Comparison of ENCODE assay signal across 2 cellular contexts in the genomic region with DNA sequence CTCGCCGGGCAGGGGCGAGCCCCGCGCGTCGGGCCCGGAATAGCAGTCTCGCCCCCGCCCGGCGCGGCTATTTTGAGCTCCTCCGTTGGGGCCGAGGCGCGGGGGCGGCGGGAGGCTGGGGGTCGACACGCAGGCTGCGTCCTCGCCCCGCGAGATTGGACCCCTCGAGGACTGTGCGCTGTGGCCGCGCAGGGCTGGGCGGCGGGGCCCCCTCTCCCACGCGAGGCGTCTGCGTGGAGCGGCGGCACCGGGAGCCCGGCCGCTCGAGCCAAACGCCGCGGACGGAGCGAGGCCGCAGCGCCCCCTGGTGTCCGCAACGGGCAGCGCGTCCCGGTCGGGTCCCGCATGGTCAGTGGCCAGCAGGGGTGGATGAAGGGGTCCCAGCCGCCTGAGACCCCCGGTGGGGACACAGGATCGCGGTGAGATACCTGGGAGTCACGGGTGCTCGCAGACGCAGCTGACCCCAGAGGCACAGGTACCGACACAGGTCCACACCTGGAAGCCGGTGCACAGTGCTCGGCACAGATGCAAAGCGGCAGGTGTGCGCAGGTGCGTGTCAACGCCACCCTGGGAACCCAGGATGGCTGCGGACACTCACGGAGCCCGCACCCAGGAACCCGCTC.
TF ChIP-seq lines count a peak whose summit lies in the region.

No MANE protein-coding gene starts in this region.

TF ChIP-seq in A549, 52 proteins besides CTCF, POLR2A, EP300 and RAD21 (continued from another document and continues in another):
- no peak for TF ChIP-seq KDM1A (IDR thresholded peaks at IDR 0.05; ENCODE audit: low read depth)
- no peak for TF ChIP-seq POLR2AphosphoS2 (conservative IDR thresholded peaks at IDR 0.05; ENCODE audit: low read length)
- TF ChIP-seq, protein P1, sequence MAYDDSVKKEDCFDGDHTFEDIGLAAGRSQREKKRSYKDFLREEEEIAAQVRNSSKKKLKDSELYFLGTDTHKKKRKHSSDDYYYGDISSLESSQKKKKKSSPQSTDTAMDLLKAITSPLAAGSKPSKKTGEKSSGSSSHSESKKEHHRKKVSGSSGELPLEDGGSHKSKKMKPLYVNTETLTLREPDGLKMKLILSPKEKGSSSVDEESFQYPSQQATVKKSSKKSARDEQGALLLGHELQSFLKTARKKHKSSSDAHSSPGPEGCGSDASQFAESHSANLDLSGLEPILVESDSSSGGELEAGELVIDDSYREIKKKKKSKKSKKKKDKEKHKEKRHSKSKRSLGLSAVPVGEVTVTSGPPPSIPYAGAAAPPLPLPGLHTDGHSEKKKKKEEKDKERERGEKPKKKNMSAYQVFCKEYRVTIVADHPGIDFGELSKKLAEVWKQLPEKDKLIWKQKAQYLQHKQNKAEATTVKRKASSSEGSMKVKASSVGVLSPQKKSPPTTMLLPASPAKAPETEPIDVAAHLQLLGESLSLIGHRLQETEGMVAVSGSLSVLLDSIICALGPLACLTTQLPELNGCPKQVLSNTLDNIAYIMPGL (CRISPR knock-in tag; IDR thresholded peaks at IDR 0.05; ENCODE audit: borderline replicate concordance) = no peak
- TF ChIP-seq TP53 (CRISPR knock-in tag; IDR thresholded peaks at IDR 0.05) = 0 out of 2 replicates have a peak, but pooled peaks have one; percentile 14
- TF ChIP-seq, protein P2, sequence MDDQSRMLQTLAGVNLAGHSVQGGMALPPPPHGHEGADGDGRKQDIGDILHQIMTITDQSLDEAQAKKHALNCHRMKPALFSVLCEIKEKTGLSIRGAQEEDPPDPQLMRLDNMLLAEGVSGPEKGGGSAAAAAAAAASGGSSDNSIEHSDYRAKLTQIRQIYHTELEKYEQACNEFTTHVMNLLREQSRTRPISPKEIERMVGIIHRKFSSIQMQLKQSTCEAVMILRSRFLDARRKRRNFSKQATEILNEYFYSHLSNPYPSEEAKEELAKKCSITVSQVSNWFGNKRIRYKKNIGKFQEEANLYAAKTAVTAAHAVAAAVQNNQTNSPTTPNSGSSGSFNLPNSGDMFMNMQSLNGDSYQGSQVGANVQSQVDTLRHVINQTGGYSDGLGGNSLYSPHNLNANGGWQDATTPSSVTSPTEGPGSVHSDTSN (IDR thresholded peaks at IDR 0.05) = peak; percentile 37; the same call in 1 of the 2 replicates
- TF ChIP-seq, protein P3, sequence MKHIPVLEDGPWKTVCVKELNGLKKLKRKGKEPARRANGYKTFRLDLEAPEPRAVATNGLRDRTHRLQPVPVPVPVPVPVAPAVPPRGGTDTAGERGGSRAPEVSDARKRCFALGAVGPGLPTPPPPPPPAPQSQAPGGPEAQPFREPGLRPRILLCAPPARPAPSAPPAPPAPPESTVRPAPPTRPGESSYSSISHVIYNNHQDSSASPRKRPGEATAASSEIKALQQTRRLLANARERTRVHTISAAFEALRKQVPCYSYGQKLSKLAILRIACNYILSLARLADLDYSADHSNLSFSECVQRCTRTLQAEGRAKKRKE (CRISPR knock-in tag; IDR thresholded peaks at IDR 0.05; ENCODE audit: low read depth) = no peak
- no peak for TF ChIP-seq ZNF302 (CRISPR knock-in tag; IDR thresholded peaks at IDR 0.05)
- TF ChIP-seq GATA3 (IDR thresholded peaks at IDR 0.05; ENCODE audit: borderline replicate concordance) = no peak
- TF ChIP-seq FOSB (CRISPR knock-in tag; IDR thresholded peaks at IDR 0.05) = no peak
- TF ChIP-seq FOSL2 (IDR thresholded peaks at IDR 0.05) = no peak
- no peak for TF ChIP-seq FOSL2 (CRISPR knock-in tag; IDR thresholded peaks at IDR 0.05)
- no peak for TF ChIP-seq RCOR1 (IDR thresholded peaks at IDR 0.05; ENCODE audit: low read depth, low read length)
- TF ChIP-seq, protein P4, sequence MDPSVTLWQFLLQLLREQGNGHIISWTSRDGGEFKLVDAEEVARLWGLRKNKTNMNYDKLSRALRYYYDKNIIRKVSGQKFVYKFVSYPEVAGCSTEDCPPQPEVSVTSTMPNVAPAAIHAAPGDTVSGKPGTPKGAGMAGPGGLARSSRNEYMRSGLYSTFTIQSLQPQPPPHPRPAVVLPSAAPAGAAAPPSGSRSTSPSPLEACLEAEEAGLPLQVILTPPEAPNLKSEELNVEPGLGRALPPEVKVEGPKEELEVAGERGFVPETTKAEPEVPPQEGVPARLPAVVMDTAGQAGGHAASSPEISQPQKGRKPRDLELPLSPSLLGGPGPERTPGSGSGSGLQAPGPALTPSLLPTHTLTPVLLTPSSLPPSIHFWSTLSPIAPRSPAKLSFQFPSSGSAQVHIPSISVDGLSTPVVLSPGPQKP (IDR thresholded peaks at IDR 0.05; ENCODE audit: low read depth, low read length) = no peak
- no peak for TF ChIP-seq BHLHE40 (IDR thresholded peaks at IDR 0.05; ENCODE audit: low read depth, low read length)
- TF ChIP-seq MYC (IDR thresholded peaks at IDR 0.05; ENCODE audit: borderline replicate concordance, low read length) = peak; percentile 32; the same call in 1 of the 2 replicates
- TF ChIP-seq SMC3 (IDR thresholded peaks at IDR 0.05) = peak; percentile 87
- TF ChIP-seq, protein P5, sequence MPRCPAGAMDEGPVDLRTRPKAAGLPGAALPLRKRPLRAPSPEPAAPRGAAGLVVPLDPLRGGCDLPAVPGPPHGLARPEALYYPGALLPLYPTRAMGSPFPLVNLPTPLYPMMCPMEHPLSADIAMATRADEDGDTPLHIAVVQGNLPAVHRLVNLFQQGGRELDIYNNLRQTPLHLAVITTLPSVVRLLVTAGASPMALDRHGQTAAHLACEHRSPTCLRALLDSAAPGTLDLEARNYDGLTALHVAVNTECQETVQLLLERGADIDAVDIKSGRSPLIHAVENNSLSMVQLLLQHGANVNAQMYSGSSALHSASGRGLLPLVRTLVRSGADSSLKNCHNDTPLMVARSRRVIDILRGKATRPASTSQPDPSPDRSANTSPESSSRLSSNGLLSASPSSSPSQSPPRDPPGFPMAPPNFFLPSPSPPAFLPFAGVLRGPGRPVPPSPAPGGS (IDR thresholded peaks at IDR 0.05) = no peak
- no peak for TF ChIP-seq ZFP36 (IDR thresholded peaks at IDR 0.05; ENCODE audit: borderline replicate concordance, partially characterized antibody)
- TF ChIP-seq, protein P6, sequence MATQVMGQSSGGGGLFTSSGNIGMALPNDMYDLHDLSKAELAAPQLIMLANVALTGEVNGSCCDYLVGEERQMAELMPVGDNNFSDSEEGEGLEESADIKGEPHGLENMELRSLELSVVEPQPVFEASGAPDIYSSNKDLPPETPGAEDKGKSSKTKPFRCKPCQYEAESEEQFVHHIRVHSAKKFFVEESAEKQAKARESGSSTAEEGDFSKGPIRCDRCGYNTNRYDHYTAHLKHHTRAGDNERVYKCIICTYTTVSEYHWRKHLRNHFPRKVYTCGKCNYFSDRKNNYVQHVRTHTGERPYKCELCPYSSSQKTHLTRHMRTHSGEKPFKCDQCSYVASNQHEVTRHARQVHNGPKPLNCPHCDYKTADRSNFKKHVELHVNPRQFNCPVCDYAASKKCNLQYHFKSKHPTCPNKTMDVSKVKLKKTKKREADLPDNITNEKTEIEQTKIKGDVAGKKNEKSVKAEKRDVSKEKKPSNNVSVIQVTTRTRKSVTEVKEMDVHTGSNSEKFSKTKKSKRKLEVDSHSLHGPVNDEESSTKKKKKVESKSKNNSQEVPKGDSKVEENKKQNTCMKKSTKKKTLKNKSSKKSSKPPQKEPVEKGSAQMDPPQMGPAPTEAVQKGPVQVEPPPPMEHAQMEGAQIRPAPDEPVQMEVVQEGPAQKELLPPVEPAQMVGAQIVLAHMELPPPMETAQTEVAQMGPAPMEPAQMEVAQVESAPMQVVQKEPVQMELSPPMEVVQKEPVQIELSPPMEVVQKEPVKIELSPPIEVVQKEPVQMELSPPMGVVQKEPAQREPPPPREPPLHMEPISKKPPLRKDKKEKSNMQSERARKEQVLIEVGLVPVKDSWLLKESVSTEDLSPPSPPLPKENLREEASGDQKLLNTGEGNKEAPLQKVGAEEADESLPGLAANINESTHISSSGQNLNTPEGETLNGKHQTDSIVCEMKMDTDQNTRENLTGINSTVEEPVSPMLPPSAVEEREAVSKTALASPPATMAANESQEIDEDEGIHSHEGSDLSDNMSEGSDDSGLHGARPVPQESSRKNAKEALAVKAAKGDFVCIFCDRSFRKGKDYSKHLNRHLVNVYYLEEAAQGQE (IDR thresholded peaks at IDR 0.05) = no peak

TF ChIP-seq in SK-N-SH, 30 proteins besides CTCF, POLR2A, EP300 and RAD21 (continued from another document):
- TF ChIP-seq, protein P7, sequence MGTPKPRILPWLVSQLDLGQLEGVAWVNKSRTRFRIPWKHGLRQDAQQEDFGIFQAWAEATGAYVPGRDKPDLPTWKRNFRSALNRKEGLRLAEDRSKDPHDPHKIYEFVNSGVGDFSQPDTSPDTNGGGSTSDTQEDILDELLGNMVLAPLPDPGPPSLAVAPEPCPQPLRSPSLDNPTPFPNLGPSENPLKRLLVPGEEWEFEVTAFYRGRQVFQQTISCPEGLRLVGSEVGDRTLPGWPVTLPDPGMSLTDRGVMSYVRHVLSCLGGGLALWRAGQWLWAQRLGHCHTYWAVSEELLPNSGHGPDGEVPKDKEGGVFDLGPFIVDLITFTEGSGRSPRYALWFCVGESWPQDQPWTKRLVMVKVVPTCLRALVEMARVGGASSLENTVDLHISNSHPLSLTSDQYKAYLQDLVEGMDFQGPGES (IDR thresholded peaks at IDR 0.05; ENCODE audit: low read depth, low read length) = no peak
- no peak for TF ChIP-seq FOXJ3 (CRISPR knock-in tag; IDR thresholded peaks at IDR 0.05)
- TF ChIP-seq JUND (IDR thresholded peaks at IDR 0.05) = no peak
- TF ChIP-seq, protein P8, sequence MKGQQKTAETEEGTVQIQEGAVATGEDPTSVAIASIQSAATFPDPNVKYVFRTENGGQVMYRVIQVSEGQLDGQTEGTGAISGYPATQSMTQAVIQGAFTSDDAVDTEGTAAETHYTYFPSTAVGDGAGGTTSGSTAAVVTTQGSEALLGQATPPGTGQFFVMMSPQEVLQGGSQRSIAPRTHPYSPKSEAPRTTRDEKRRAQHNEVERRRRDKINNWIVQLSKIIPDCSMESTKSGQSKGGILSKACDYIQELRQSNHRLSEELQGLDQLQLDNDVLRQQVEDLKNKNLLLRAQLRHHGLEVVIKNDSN (IDR thresholded peaks at IDR 0.05; ENCODE audit: borderline replicate concordance, low read depth) = no peak
- TF ChIP-seq MXI1 (IDR thresholded peaks at IDR 0.05; ENCODE audit: low read depth, low read length) = peak; percentile 62; the same call in 1 of the 2 replicates
- TF ChIP-seq, protein P9, sequence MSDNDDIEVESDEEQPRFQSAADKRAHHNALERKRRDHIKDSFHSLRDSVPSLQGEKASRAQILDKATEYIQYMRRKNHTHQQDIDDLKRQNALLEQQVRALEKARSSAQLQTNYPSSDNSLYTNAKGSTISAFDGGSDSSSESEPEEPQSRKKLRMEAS (IDR thresholded peaks at IDR 0.05; ENCODE audit: low read depth) = no peak; the same call in 1 of the 2 replicates
- TF ChIP-seq TEAD4 (IDR thresholded peaks at IDR 0.05; ENCODE audit: borderline replicate concordance, insufficient read depth) = no peak
- peak; percentile 91 for TF ChIP-seq SMC3 (IDR thresholded peaks at IDR 0.05; ENCODE audit: low read depth, low read length)
- TF ChIP-seq SIN3A (IDR thresholded peaks at IDR 0.05; ENCODE audit: borderline replicate concordance, low read depth, low read length) = no peak
